Comparison of ENCODE assay signal across 13 cellular contexts in the genomic region with DNA sequence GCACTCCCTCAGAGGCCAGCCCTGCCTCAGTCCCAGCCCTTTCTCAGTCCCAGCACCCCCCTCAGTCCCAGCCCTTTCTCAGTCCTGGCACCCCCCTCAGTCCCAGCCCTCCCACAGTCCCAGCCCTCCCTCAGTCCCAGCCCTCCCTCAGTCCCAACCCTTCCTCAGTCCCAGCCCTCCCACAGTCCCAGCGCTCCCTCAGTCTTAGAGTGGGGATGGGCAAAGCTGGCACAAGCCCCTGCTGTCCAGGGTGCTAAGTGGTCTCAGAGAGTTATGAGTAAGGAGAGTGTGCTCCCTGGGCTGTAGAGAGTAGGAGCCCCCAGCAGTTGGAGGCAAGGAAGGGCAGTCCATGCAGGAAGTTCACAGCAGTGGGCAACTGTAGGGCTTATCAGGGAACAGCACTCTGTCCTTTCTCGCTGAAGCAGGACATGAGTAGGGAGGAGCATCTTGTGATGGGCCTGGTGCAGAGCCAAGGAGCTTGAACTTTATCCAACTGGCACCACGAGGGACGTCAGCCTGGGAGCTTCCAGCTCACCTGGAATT. TPM values are rescaled to one million over a fixed set of nuclear protein-coding genes. Genes with fewer than 3 reads are reported as not detected.
DNase-seq lines count a peak whose midpoint lies in the region; ATAC-seq, FAIRE-seq and TF ChIP-seq lines count a peak whose summit lies in the region.
"Had no signal": no experiment of that assay in that cellular context is flagged by ENCODE, and none has a peak within 500 bp of the region (broad histone marks: within the 10 kb centered on the region; RNA-seq: fewer than 3 reads in every experiment).

No MANE protein-coding gene starts in this region.

- H3K27ac ChIP-seq in colonic mucosa, result no peak overlapping the region
- peak overlapping the region; percentile 30 to 33 for H3K27ac ChIP-seq in small intestine (ENCODE audit: low read depth in 1 of 2, low read length in 1 of 2)
- H3K27ac ChIP-seq: KMS-11 had no signal

- no peaks in the 10 kb centered on the region for H3K36me3 Mint-ChIP-seq in activated T-helper 17 cell treated with anti-CD3 and anti-CD28 coated beads, Interleukin-2, amount 50 U/mL, for 72 hours (ENCODE audit: low read depth)
- H3K36me3 Mint-ChIP-seq: activated CD8-positive, alpha-beta memory T cell treated with anti-CD3 and anti-CD28 coated beads, Interleukin-2, amount 10 ng/mL, durations not matched to agents 7 days and 5 days had no signal

- H3K4me1 Mint-ChIP-seq in activated T-helper 17 cell treated with anti-CD3 and anti-CD28 coated beads, Interleukin-2, amount 50 U/mL, for 72 hours, result no peaks in the 10 kb centered on the region
- H3K4me1 Mint-ChIP-seq: activated CD8-positive, alpha-beta memory T cell treated with anti-CD3 and anti-CD28 coated beads, Interleukin-2, amount 10 ng/mL, durations not matched to agents 7 days and 5 days had no signal

- TF ChIP-seq CTCF in colonic mucosa (IDR thresholded peaks at IDR 0.05), result no peak

- 13 to 38% (median 18%) methylated on average over 4 of the region's 4 CpGs for WGBS in small intestine, 3 donors

- H3K4me1 ChIP-seq in colonic mucosa (peaks cover 5% of the 10 kb centered on the region), small intestine (ENCODE audit: control insufficient read depth in 2 of 2, insufficient read depth in 1 of 2, low read depth in 1 of 2, low read length in 1 of 2) (peaks cover 2 to 11% of the 10 kb centered on the region in 2 donors)
- H3K4me1 ChIP-seq: uterus had no signal

- no peak for FAIRE-seq in small intestine (lab: Jason Lieb, UNC)

- no peaks in the 10 kb centered on the region for H3K27me3 Mint-ChIP-seq in activated T-helper 17 cell treated with anti-CD3 and anti-CD28 coated beads, Interleukin-2, amount 50 U/mL, for 72 hours
- H3K27me3 Mint-ChIP-seq: activated CD8-positive, alpha-beta memory T cell treated with anti-CD3 and anti-CD28 coated beads, Interleukin-2, amount 10 ng/mL, durations not matched to agents 7 days and 5 days had no signal

- H3K36me3 ChIP-seq in colonic mucosa, result no peaks in the 10 kb centered on the region
- H3K36me3 ChIP-seq in small intestine (ENCODE audit: control insufficient read depth in 2 of 2, insufficient read depth in 2 of 2, low read length in 2 of 2), result no peaks in the 10 kb centered on the region
- H3K36me3 ChIP-seq: uterus had no signal

- no peaks in the 10 kb centered on the region for H3K27me3 ChIP-seq in colonic mucosa
- no peaks in the 10 kb centered on the region for H3K27me3 ChIP-seq in small intestine (ENCODE audit: control insufficient read depth in 2 of 2, insufficient read depth in 2 of 2, low read length in 2 of 2)
- H3K27me3 ChIP-seq: uterus had no signal

- intact Hi-C loops in colonic mucosa (cut with DNase I), result no loop called here

- no peaks in the 10 kb centered on the region for H3K9me3 Mint-ChIP-seq in activated T-helper 17 cell treated with anti-CD3 and anti-CD28 coated beads, Interleukin-2, amount 50 U/mL, for 72 hours

- no peak overlapping the region for H3K27ac Mint-ChIP-seq in activated T-helper 17 cell treated with anti-CD3 and anti-CD28 coated beads, Interleukin-2, amount 50 U/mL, for 72 hours
- H3K27ac Mint-ChIP-seq: activated CD8-positive, alpha-beta memory T cell treated with anti-CD3 and anti-CD28 coated beads, Interleukin-2, amount 10 ng/mL, durations not matched to agents 7 days and 5 days had no signal

- peak; percentile 47 for DNase-seq in NCI-H69 (lab: John Stamatoyannopoulos, UW)
- DNase-seq in colonic mucosa, result peak; percentile 86
- DNase-seq in left lobe of liver (ENCODE audit: low spot score), result peak; percentile 87
- DNase-seq in small intestine, result peak; percentile 88
- no peak for DNase-seq in foreskin melanocyte
- no peak for DNase-seq in NCI-H524 (lab: John Stamatoyannopoulos, UW)
- no peak for DNase-seq in activated gamma-delta T cell treated with Interleukin-2 at 50 U/mL for 16 hours
- DNase-seq: activated CD8-positive, alpha-beta memory T cell treated with anti-CD3 and anti-CD28 coated beads, Interleukin-2, amount 10 ng/mL, durations not matched to agents 7 days and 5 days; NCI-H446 treated with DMSO at 0.1 percent for 48 hours; T-helper 1 cell had no signal

- peak overlapping the region in 1 of 2 donors; percentile 77 for H3K9ac ChIP-seq in colonic mucosa (ENCODE audit: low read depth in 2 of 2, low read length in 2 of 2)
- H3K9ac ChIP-seq: KMS-11 had no signal

- no peak overlapping the region for H3K4me3 ChIP-seq in colonic mucosa
- no peak overlapping the region for H3K4me3 ChIP-seq in small intestine (ENCODE audit: low read depth in 1 of 2, low read length in 2 of 2)
- H3K4me3 ChIP-seq: uterus had no signal

- no peak overlapping the region for H3K4me3 Mint-ChIP-seq in activated T-helper 17 cell treated with anti-CD3 and anti-CD28 coated beads, Interleukin-2, amount 50 U/mL, for 72 hours
- H3K4me3 Mint-ChIP-seq: activated CD8-positive, alpha-beta memory T cell treated with anti-CD3 and anti-CD28 coated beads, Interleukin-2, amount 10 ng/mL, durations not matched to agents 7 days and 5 days had no signal

- peak; percentile 91 for ATAC-seq in left lobe of liver
- no peak for ATAC-seq in activated T-helper 17 cell treated with anti-CD3 and anti-CD28 coated beads, Interleukin-2, amount 50 U/mL, for 72 hours (replicated peaks)
- ATAC-seq: activated CD8-positive, alpha-beta memory T cell treated with anti-CD3 and anti-CD28 coated beads, Interleukin-2, amount 10 ng/mL, durations not matched to agents 7 days and 5 days had no signal

- H3K9me3 ChIP-seq in colonic mucosa (no peaks in the 10 kb centered on the region), small intestine (ENCODE audit: control insufficient read depth, low read depth) (no peaks in the 10 kb centered on the region)
- H3K9me3 ChIP-seq: uterus had no signal

RNA-seq across cellular contexts. Expression of gene CRYBB3, which starts 51.4 kb away (rescaled TPM):
- total RNA-seq in colonic mucosa (under 1 TPM; 0.48 to 0.72 TPM), left lobe of liver (0.91 TPM)
- 1 to 10 TPM in 2 of 3 donors, under 1 TPM in 1; 0.91 to 6.5 (median 2.7) TPM for polyA plus RNA-seq in small intestine
- total RNA-seq in activated T-helper 17 cell treated with anti-CD3 and anti-CD28 coated beads, Interleukin-2, amount 50 U/mL, for 72 hours, result not detected
- total RNA-seq: uterus had no signal

Comparison
In these comparisons a context has a peak if more than half of its experiments do, and no peak if none do; other contexts are left out.
1. DNase-seq: peak in NCI-H69 (single experiment), colonic mucosa (single experiment), left lobe of liver (single experiment) and small intestine (single experiment); none in foreskin melanocyte (single experiment), NCI-H524 (0 of 2) and activated gamma-delta T cell treated with Interleukin-2 at 50 U/mL for 16 hours (single experiment).